24 cellular contexts compared by ENCODE assay signal in the genomic region with DNA sequence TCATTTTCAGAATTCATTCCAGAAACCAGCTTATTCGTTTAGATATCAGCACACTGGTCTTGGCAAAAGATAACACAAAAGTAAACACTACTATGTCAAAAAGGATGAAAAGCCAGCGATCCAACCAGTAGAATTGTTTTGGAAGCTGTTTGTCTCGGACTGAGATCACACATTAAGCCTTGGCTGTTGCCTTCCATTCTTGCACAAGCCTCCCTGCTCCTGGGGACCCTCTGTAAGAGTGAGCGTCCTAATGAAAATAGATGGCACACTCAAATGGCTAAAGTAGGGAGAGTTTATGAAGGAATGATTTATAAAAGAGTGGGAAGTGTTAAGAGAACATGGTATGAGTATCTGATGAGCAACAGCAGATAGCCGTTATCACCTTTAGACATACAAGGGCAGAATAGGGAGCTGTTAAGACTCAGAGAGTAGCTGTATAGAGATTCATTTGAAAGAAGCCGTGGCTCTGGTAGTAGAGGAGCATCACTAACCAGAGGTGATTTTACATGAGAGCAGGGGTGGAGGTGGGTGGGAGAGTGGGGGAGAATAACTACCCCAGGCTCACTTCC. TPM values are rescaled to one million over a fixed set of nuclear protein-coding genes. Genes with fewer than 3 reads are reported as not detected.
DNase-seq lines count a peak whose midpoint lies in the region; ATAC-seq and TF ChIP-seq lines count a peak whose summit lies in the region.
"Had no signal": no experiment of that assay in that cellular context is flagged by ENCODE, and none has a peak within 500 bp of the region (broad histone marks: within the 10 kb centered on the region; RNA-seq: fewer than 3 reads in every experiment).

No MANE protein-coding gene starts in this region.

- intact Hi-C loops in left lung (cut with DNase I) = no loop called here
- intact Hi-C loops in sciatic nerve (cut with DNase I) = no loop called here

- no peak for ATAC-seq in activated naive CD4-positive, alpha-beta T cell treated with anti-CD3 and anti-CD28 coated beads, Interleukin-2, amount 50 U/mL, for 72 hours
- ATAC-seq in left lung = peak; percentile 27
- ATAC-seq in GM18858 (IDR thresholded peaks at IDR 0.05; ENCODE audit: unreplicated experiment) = no peak
- no peak for ATAC-seq in sciatic nerve
- no peak for ATAC-seq in HG03097 (IDR thresholded peaks at IDR 0.05; ENCODE audit: low FRiP score, unreplicated experiment)
- ATAC-seq: left cardiac atrium; natural killer cell treated with Interleukin-12 subunit alpha and Interleukin-12 subunit beta and Interleukin-15 and Interleukin-18, amount 100 ng/mL, for 72 hours had no signal

- peaks cover 19% of the 10 kb centered on the region for H3K36me3 Mint-ChIP-seq in activated naive CD4-positive, alpha-beta T cell treated with anti-CD3 and anti-CD28 coated beads, Interleukin-2, amount 50 U/mL, for 24 hours
- H3K36me3 Mint-ChIP-seq in activated naive CD4-positive, alpha-beta T cell treated with anti-CD3 and anti-CD28 coated beads, Interleukin-2, amount 50 U/mL, for 72 hours = peaks cover 6 to 28% of the 10 kb centered on the region in 2 donors
- H3K36me3 Mint-ChIP-seq in activated naive CD8-positive, alpha-beta T cell treated with anti-CD3 and anti-CD28 coated beads for 36 hours = peaks cover 61% of the 10 kb centered on the region

- DNase-seq in activated naive CD4-positive, alpha-beta T cell treated with anti-CD3 and anti-CD28 coated beads, Interleukin-2, amount 50 U/mL, for 72 hours (ENCODE audit: low spot score in 2 of 2) = no peak
- no peak for DNase-seq in activated naive CD8-positive, alpha-beta T cell treated with anti-CD3 and anti-CD28 coated beads for 36 hours
- DNase-seq in left lung (no peak), sciatic nerve (ENCODE audit: low spot score) (no peak), DMS153 treated with DMSO at 0.1 percent for 48 hours (lab: John Stamatoyannopoulos, UW; ENCODE audit: unreplicated experiment) (no peak)
- DNase-seq: activated CD4-positive, alpha-beta T cell treated with anti-CD3 and anti-CD28 coated beads, Interleukin-2, amount 50 U/mL, for 4 hours; activated T-cell treated with anti-CD3 and anti-CD28 coated beads, Interleukin-2, amount 50 U/mL, for 1 hour; cortex of kidney; left cardiac atrium; NCI-H1092 treated with DMSO at 0.1 percent for 48 hours; NCI-H2029 treated with DMSO at 0.1 percent for 48 hours; NCI-H82; PC-9; retina; SIG-M5; spleen; stimulated activated CD4-positive, alpha-beta T cell treated with anti-CD3 and anti-CD28 coated beads, Interleukin-4, amount 100 ng/mL, for 4 hours; T-helper 1 cell; trophoblast cell had no signal

- H3K27ac ChIP-seq in left lung = peak overlapping the region in 1 of 2 donors; percentile 23
- H3K27ac ChIP-seq: breast epithelium, PC-9, spleen had no signal

- peak overlapping the region; percentile 71 for H3K27ac Mint-ChIP-seq in activated naive CD4-positive, alpha-beta T cell treated with anti-CD3 and anti-CD28 coated beads, Interleukin-2, amount 50 U/mL, for 24 hours
- peak overlapping the region in 1 of 2 donors; percentile 66 for H3K27ac Mint-ChIP-seq in activated naive CD4-positive, alpha-beta T cell treated with anti-CD3 and anti-CD28 coated beads, Interleukin-2, amount 50 U/mL, for 72 hours
- H3K27ac Mint-ChIP-seq in activated naive CD8-positive, alpha-beta T cell treated with anti-CD3 and anti-CD28 coated beads for 36 hours = peak overlapping the region; percentile 12
- H3K27ac Mint-ChIP-seq: natural killer cell treated with Interleukin-12 subunit alpha and Interleukin-12 subunit beta and Interleukin-15 and Interleukin-18, amount 100 ng/mL, for 72 hours had no signal

- H3K4me3 ChIP-seq in left lung = no peak overlapping the region
- H3K4me3 ChIP-seq: breast epithelium, PC-9, spleen had no signal

- peaks cover 56% of the 10 kb centered on the region for H3K4me1 Mint-ChIP-seq in activated naive CD4-positive, alpha-beta T cell treated with anti-CD3 and anti-CD28 coated beads, Interleukin-2, amount 50 U/mL, for 24 hours
- peaks cover 39% of the 10 kb centered on the region for H3K4me1 Mint-ChIP-seq in activated naive CD8-positive, alpha-beta T cell treated with anti-CD3 and anti-CD28 coated beads for 36 hours

- no peaks in the 10 kb centered on the region for H3K36me3 ChIP-seq in left lung
- H3K36me3 ChIP-seq: breast epithelium, spleen had no signal

- H3K27me3 Mint-ChIP-seq in activated naive CD4-positive, alpha-beta T cell treated with anti-CD3 and anti-CD28 coated beads, Interleukin-2, amount 50 U/mL, for 24 hours = no peaks in the 10 kb centered on the region
- H3K27me3 Mint-ChIP-seq in activated naive CD8-positive, alpha-beta T cell treated with anti-CD3 and anti-CD28 coated beads for 36 hours = no peaks in the 10 kb centered on the region
- H3K27me3 Mint-ChIP-seq: natural killer cell treated with Interleukin-12 subunit alpha and Interleukin-12 subunit beta and Interleukin-15 and Interleukin-18, amount 100 ng/mL, for 72 hours had no signal

- H3K9me3 Mint-ChIP-seq in activated naive CD4-positive, alpha-beta T cell treated with anti-CD3 and anti-CD28 coated beads, Interleukin-2, amount 50 U/mL, for 24 hours = no peaks in the 10 kb centered on the region
- H3K9me3 Mint-ChIP-seq in activated naive CD4-positive, alpha-beta T cell treated with anti-CD3 and anti-CD28 coated beads, Interleukin-2, amount 50 U/mL, for 72 hours = peaks cover 8 to 13% of the 10 kb centered on the region in 2 donors
- H3K9me3 Mint-ChIP-seq in activated naive CD8-positive, alpha-beta T cell treated with anti-CD3 and anti-CD28 coated beads for 36 hours = peaks cover 17% of the 10 kb centered on the region
- H3K9me3 Mint-ChIP-seq: natural killer cell treated with Interleukin-12 subunit alpha and Interleukin-12 subunit beta and Interleukin-15 and Interleukin-18, amount 100 ng/mL, for 72 hours had no signal

- no peaks in the 10 kb centered on the region for H3K27me3 ChIP-seq in left lung
- H3K27me3 ChIP-seq: breast epithelium, spleen had no signal

- peaks cover 0 to 3% of the 10 kb centered on the region in 2 donors for H3K4me1 ChIP-seq in left lung
- H3K4me1 ChIP-seq: breast epithelium, spleen had no signal

- no peak overlapping the region for H3K4me3 Mint-ChIP-seq in activated naive CD4-positive, alpha-beta T cell treated with anti-CD3 and anti-CD28 coated beads, Interleukin-2, amount 50 U/mL, for 24 hours
- H3K4me3 Mint-ChIP-seq in activated naive CD8-positive, alpha-beta T cell treated with anti-CD3 and anti-CD28 coated beads for 36 hours = no peak overlapping the region
- H3K4me3 Mint-ChIP-seq: natural killer cell treated with Interleukin-12 subunit alpha and Interleukin-12 subunit beta and Interleukin-15 and Interleukin-18, amount 100 ng/mL, for 72 hours had no signal

- H3K9me3 ChIP-seq in left lung = no peaks in the 10 kb centered on the region
- H3K9me3 ChIP-seq: breast epithelium, spleen had no signal

- TF ChIP-seq CTCF in left lung (IDR thresholded peaks at IDR 0.05) = no peak

RNA-seq across cellular contexts. Expression of gene PDE3B, which starts 25.2 kb away (rescaled TPM):
- total RNA-seq in activated naive CD4-positive, alpha-beta T cell treated with anti-CD3 and anti-CD28 coated beads, Interleukin-2, amount 50 U/mL, for 72 hours = 10 to 100 TPM; 10.7 to 42.5 TPM
- total RNA-seq in activated naive CD8-positive, alpha-beta T cell treated with anti-CD3 and anti-CD28 coated beads for 36 hours = 10 to 100 TPM; 44.4 to 46.5 TPM
- total RNA-seq in left lung = 10 to 100 TPM; 17.0 to 20.8 TPM
- 7.8 TPM for total RNA-seq in sciatic nerve
- total RNA-seq: PC-9 had no signal
